In the genomic region with DNA sequence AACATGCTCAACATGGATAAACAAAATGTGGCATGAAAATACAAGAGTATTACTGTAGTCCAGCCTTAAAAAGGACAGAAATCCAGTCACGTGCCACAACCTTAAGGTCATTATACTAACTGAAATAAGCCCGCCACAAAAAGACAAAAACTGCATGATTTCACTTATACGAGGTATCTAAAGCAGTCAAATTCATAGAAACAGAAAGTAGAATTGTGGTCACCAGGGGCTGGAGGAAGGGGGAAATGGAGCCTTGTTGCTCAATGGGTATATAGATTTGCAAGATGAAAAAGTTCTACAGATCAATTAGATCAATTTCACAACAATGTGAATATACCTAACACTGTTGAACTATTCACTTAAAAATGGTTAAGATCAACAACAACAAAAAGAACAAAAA, we compare ENCODE assay signal across 11 cellular contexts. TPM values are rescaled to one million over a fixed set of nuclear protein-coding genes. Genes with fewer than 3 reads are reported as not detected.
DNase-seq lines count a peak whose midpoint lies in the region; ATAC-seq and TF ChIP-seq lines count a peak whose summit lies in the region.
"Had no signal": no experiment of that assay in that cellular context is flagged by ENCODE, and none has a peak within 500 bp of the region (broad histone marks: within the 10 kb centered on the region; RNA-seq: fewer than 3 reads in every experiment).

No MANE protein-coding gene starts in this region.

- TF ChIP-seq CTCF in adrenal gland (IDR thresholded peaks at IDR 0.05): no peak

- H3K4me1 ChIP-seq in adrenal gland (replicated peaks in 1 of 2) (no peaks in the 10 kb centered on the region), HAP-1 (peaks cover 8% of the 10 kb centered on the region)
- H3K4me1 ChIP-seq: BLaER1 had no signal

- in situ Hi-C loops in HAP-1 (cut with MboI; ENCODE audit: low sequenced_read_pairs): loop anchor here (25.0 kb wide), 1 partner anchor 352 kb away; no protein-coding TSS in a partner anchor

- intact Hi-C loops in adrenal gland (cut with DNase I): no loop called here

- H3K27me3 ChIP-seq in adrenal gland: no peaks in the 10 kb centered on the region
- no peaks in the 10 kb centered on the region for H3K27me3 ChIP-seq in HAP-1 (ENCODE audit: low read depth)
- H3K27me3 ChIP-seq: BLaER1 had no signal

- H3K9me3 ChIP-seq in adrenal gland (replicated peaks in 1 of 3) (no peaks in the 10 kb centered on the region), HAP-1 (no peaks in the 10 kb centered on the region)

- no peak overlapping the region for H3K27ac ChIP-seq in adrenal gland
- H3K27ac ChIP-seq: BLaER1 had no signal

- H3K36me3 ChIP-seq in adrenal gland (replicated peaks in 1 of 2) (peaks cover 0 to 14% of the 10 kb centered on the region in 2 donors), HAP-1 (replicated peaks) (peaks cover 16% of the 10 kb centered on the region)

- no peak for TF ChIP-seq POLR2A in adrenal gland (IDR thresholded peaks at IDR 0.05)

- 51 to 83% (median 74%) methylated on average over 3 of the region's 3 CpGs for WGBS in adrenal gland, 4 donors

- ATAC-seq in GM19035 (IDR thresholded peaks at IDR 0.05; ENCODE audit: unreplicated experiment): peak; percentile 90
- peak; percentile 94 for ATAC-seq in HG02981 (IDR thresholded peaks at IDR 0.05; ENCODE audit: unreplicated experiment)
- ATAC-seq: Right ventricle myocardium inferior had no signal

- DNase-seq in AML-193 (lab: John Stamatoyannopoulos, UW) (peak; percentile 44 to 47), NOMO-1 treated with dmso at 0.1 percent for 144 hours (lab: John Stamatoyannopoulos, UW; ENCODE audit: unreplicated experiment) (peak; percentile 70), DMS153 (lab: John Stamatoyannopoulos, UW) (no peak), adrenal gland (no peak), HAP-1 (ENCODE audit: low spot score in 2 of 2) (no peak), mucosa of gallbladder (ENCODE audit: low spot score) (no peak)
- DNase-seq: hypothalamus had no signal

- H3K4me3 ChIP-seq in adrenal gland (no peak overlapping the region), HAP-1 (no peak overlapping the region)
- H3K4me3 ChIP-seq: BLaER1 had no signal

RNA-seq across cellular contexts. Expression of a gene that starts 7.4 kb away (rescaled TPM):
- 100 to 1,000 TPM in 4 of 8 donors, 10 to 100 TPM in 4; 67.6 to 182 (median 101) TPM for total RNA-seq in adrenal gland
- 10 to 100 TPM; 10.8 to 59.3 (median 13.2) TPM for polyA plus RNA-seq in adrenal gland
- total RNA-seq in mucosa of gallbladder: 105 TPM

RNA-seq across cellular contexts. Expression of a gene that starts 7.4 kb away (rescaled TPM):
- 10 to 100 TPM in 1 of 8 donors, 1 to 10 TPM in 7; 3.3 to 10.1 (median 7.3) TPM for total RNA-seq in adrenal gland
- 1 to 10 TPM in 1 of 3 donors, under 1 TPM in 2; 0.17 to 1.3 (median 0.80) TPM for polyA plus RNA-seq in adrenal gland
- 16.0 TPM for total RNA-seq in mucosa of gallbladder

RNA-seq across cellular contexts. Expression of a gene that starts 24.3 kb away (rescaled TPM):
- total RNA-seq in adrenal gland (100 to 1,000 TPM; 154 to 677 (median 337) TPM), mucosa of gallbladder (211 TPM)
- polyA plus RNA-seq in adrenal gland: 100 to 1,000 TPM in 1 of 3 donors, 10 to 100 TPM in 2; 64.5 to 147 (median 87.4) TPM

Comparison
In these comparisons a context has a peak if more than half of its experiments do, and no peak if none do; other contexts are left out.
1. DNase-seq: peak in AML-193 (2 of 2) and NOMO-1 treated with dmso at 0.1 percent for 144 hours (single experiment); none in DMS153 (single experiment), adrenal gland (0 of 7), HAP-1 (0 of 2) and mucosa of gallbladder (single experiment).